In genomic region chr19:48922548-48923490, GRCh38 we compare ENCODE assay signal across 1 cellular context.
TF ChIP-seq lines count a peak whose summit lies in the region.

No MANE protein-coding gene starts in this region.

TF ChIP-seq in K562, 482 proteins besides CTCF, POLR2A, EP300 and RAD21:
- 0 out of 2 replicates have a peak, but pooled peaks have one; percentile 36 for TF ChIP-seq POLR2G (IDR thresholded peaks at IDR 0.05; ENCODE audit: low read depth, low read length)
- peak; percentile 16; the same call in 1 of the 2 replicates for TF ChIP-seq SUPT5H (IDR thresholded peaks at IDR 0.05)
- TF ChIP-seq CTCFL (IDR thresholded peaks at IDR 0.05; ENCODE audit: borderline replicate concordance, insufficient read depth, low read depth, low read length, poor library complexity, severe bottlenecking), result no peak
- TF ChIP-seq RBFOX2 (IDR thresholded peaks at IDR 0.05; ENCODE audit: low read depth, low read length), result peak; percentile 46
